ENCODE assay signal across 17 cellular contexts in the genomic region with DNA sequence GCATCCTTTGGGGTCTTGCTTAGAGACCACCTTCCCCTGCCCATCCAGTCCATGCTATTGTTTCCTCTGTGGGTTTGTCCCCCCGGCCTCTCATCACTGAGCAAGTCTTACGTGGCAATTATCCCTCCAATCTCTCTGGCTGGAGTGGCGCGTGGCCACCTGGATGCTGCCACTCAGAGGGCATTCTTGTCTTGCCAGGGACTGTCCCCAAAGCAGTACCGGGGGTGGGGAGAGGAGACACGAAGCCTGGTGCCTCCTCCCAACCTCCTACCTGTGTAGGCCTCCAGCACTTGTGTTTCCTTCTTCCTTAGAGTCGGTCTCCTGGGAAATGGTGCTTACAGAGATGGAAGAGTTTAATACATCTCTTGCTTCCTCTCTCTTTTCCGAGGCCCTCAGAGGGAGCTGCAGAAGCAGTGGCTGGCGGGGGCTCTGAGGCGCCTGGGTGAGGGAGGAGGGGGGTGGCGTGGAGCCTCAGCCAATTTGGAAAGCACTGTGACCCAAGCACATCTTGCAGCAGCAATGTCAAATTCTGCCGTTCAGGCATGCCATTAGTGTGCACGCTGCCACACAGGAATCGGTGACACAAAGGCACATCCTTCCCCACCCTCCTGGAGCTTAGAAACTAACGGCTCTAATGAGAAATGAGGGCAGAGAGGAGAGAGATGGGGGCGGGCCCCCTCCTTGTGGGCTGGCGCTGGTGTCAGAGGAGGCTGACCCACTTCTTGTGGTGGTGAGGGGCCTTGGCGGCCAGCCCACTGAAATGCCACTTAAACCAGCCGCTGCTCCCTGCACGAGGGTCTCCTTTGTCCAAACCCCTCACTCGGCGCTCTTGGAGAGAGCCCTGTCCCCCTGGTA.
"Had no signal": no experiment of that assay in that cellular context is flagged by ENCODE, and none has a peak within 500 bp of the region (broad histone marks: within the 10 kb centered on the region; RNA-seq: fewer than 3 reads in every experiment).

No MANE protein-coding gene starts in this region.

- H3K4me3 Mint-ChIP-seq: activated CD4-positive, alpha-beta memory T cell treated with anti-CD3 and anti-CD28 coated beads for 36 hours; activated naive CD8-positive, alpha-beta T cell; activated T-cell treated with anti-CD3 and anti-CD28 coated beads, Interleukin-2, amount 50 U/mL, for 4 hours; nephron; stimulated activated effector memory CD8-positive, alpha-beta T cell treated with anti-CD3 and anti-CD28 coated beads, Interleukin-12 subunit alpha, Interleukin-12 subunit beta, amount 100 ng/mL, for 72 hours had no signal

- H3K4me1 ChIP-seq: tibial nerve had no signal

- H3K27me3 Mint-ChIP-seq: activated CD4-positive, alpha-beta memory T cell treated with anti-CD3 and anti-CD28 coated beads for 36 hours had no signal

- H3K27ac Mint-ChIP-seq: activated CD4-positive, alpha-beta memory T cell treated with anti-CD3 and anti-CD28 coated beads for 36 hours; activated naive CD8-positive, alpha-beta T cell; nephron; stimulated activated effector memory CD8-positive, alpha-beta T cell treated with anti-CD3 and anti-CD28 coated beads, Interleukin-12 subunit alpha, Interleukin-12 subunit beta, amount 100 ng/mL, for 72 hours had no signal

- H3K27ac ChIP-seq: gastrocnemius medialis, hepatocyte, ovary, skin epidermis, tibial nerve, vagina had no signal

- DNase-seq: activated CD4-positive, alpha-beta memory T cell treated with anti-CD3 and anti-CD28 coated beads for 36 hours; activated CD4-positive, alpha-beta T cell treated with anti-CD3 and anti-CD28 coated beads for 1 hour; activated effector memory CD4-positive, alpha-beta T cell treated with anti-CD3 and anti-CD28 coated beads, Interleukin-2, amount 50 U/mL, for 16 hours; activated T-cell treated with anti-CD3 and anti-CD28 coated beads, Interleukin-2, amount 50 U/mL, for 4 hours; effector memory CD4-positive, alpha-beta T cell; gastrocnemius medialis; left ventricle myocardium superior; mesenchymal stem cell; ovary; T-helper 9 cell had no signal

- H3K27me3 ChIP-seq: gastrocnemius medialis, hepatocyte, ovary, vagina had no signal

- H3K36me3 ChIP-seq: gastrocnemius medialis, ovary, tibial nerve, vagina had no signal

- H3K4me1 Mint-ChIP-seq: stimulated activated effector memory CD8-positive, alpha-beta T cell treated with anti-CD3 and anti-CD28 coated beads, Interleukin-12 subunit alpha, Interleukin-12 subunit beta, amount 100 ng/mL, for 72 hours had no signal

- ATAC-seq: activated T-cell treated with anti-CD3 and anti-CD28 coated beads, Interleukin-2, amount 50 U/mL, for 4 hours; gastrocnemius medialis; stimulated activated effector memory CD8-positive, alpha-beta T cell treated with anti-CD3 and anti-CD28 coated beads, Interleukin-12 subunit alpha, Interleukin-12 subunit beta, amount 100 ng/mL, for 72 hours had no signal

- H3K4me3 ChIP-seq: gastrocnemius medialis, hepatocyte, ovary, skin epidermis, tibial nerve, vagina had no signal

- H3K9me3 Mint-ChIP-seq: activated CD4-positive, alpha-beta memory T cell treated with anti-CD3 and anti-CD28 coated beads for 36 hours; activated T-cell treated with anti-CD3 and anti-CD28 coated beads, Interleukin-2, amount 50 U/mL, for 4 hours; nephron; stimulated activated effector memory CD8-positive, alpha-beta T cell treated with anti-CD3 and anti-CD28 coated beads, Interleukin-12 subunit alpha, Interleukin-12 subunit beta, amount 100 ng/mL, for 72 hours had no signal

- H3K36me3 Mint-ChIP-seq: activated CD4-positive, alpha-beta memory T cell treated with anti-CD3 and anti-CD28 coated beads for 36 hours; activated naive CD8-positive, alpha-beta T cell; stimulated activated effector memory CD8-positive, alpha-beta T cell treated with anti-CD3 and anti-CD28 coated beads, Interleukin-12 subunit alpha, Interleukin-12 subunit beta, amount 100 ng/mL, for 72 hours had no signal

- H3K9me3 ChIP-seq: gastrocnemius medialis, ovary, tibial nerve, vagina had no signal

- H3K4me2 ChIP-seq: hepatocyte had no signal
